ENCODE assay signal across 8 cellular contexts in the genomic region with DNA sequence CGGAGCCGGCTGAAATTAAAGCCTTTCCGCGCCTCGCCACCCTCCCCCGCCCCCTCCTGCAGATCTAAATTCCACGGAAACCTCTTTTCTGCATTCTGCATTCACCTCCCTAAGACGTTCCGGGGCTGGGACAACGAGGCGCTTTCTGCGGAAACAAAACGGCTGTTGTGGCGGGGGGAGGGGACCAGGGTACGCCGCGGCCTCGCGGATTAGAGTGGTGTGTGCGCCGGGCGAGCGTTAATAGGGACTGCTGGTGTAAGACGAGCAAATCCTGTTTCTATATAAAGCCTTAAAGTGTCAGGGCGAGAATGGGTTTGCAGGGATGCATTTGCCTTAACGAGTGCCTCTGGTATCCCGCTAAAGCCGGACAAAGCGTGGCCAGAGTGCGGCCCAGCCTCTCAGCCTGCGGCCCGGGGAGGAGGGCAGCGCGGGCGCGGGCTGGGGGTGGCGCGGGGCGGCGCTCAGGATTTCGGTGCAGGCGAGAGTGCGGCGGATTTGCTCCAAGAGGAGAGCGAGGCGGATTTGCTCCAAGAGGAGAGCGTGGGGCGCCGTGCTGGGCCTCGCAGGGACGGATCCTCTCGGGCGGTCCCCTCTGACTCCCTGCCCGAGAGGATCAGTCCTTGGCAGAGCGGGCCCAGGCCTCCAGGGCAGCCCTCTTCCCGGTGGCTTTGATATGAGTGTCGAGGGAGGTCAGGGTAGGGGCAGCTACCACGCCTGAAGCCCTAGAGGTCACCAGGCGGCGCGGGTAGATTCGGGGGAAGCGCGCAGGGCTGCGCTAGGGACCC. TPM values are rescaled to one million over a fixed set of nuclear protein-coding genes. Genes with fewer than 3 reads are reported as not detected.
DNase-seq lines count a peak whose midpoint lies in the region; ATAC-seq and TF ChIP-seq lines count a peak whose summit lies in the region.

No MANE protein-coding gene starts in this region.

- H3K9me3 Mint-ChIP-seq in activated naive CD8-positive, alpha-beta T cell treated with anti-CD3 and anti-CD28 coated beads for 36 hours, result no peaks in the 10 kb centered on the region
- H3K9me3 Mint-ChIP-seq in progenitor cell of endocrine pancreas (ENCODE audit: low read depth), result no peaks in the 10 kb centered on the region

- CTCF ChIA-PET in HCT116 (lab: Charles Lee), result interaction anchor here (1.4 to 1.6 kb wide), 2 partner anchors 35 to 72 kb away, joined by 3 to 5 read pairs; no protein-coding TSS in a partner anchor

- no peak overlapping the region for H2AFZ ChIP-seq in HCT116 (ENCODE audit: low read depth, low read length, poor library complexity, severe bottlenecking)

- peak overlapping the region; percentile 100 for H3K27ac ChIP-seq in 22Rv1
- H3K27ac ChIP-seq in HCT116 (ENCODE audit: low read depth, low read length), result peak overlapping the region; percentile 99
- H3K27ac ChIP-seq in left ventricle myocardium inferior (replicated peaks), result peak overlapping the region; percentile 100

- intact Hi-C loops in HCT116 (cut with micrococcal nuclease), result no loop called here
- intact Hi-C loops in left ventricle myocardium inferior (cut with micrococcal nuclease), result loop anchor here (10.0 kb wide), 1 partner anchor 106 kb away; a partner anchor contains a TSS

- no peak; the same call in 1 of the 2 replicates for ATAC-seq in HCT116
- ATAC-seq in HG03025 (IDR thresholded peaks at IDR 0.05; ENCODE audit: low FRiP score, unreplicated experiment), result no peak
- ATAC-seq in GM19463 (IDR thresholded peaks at IDR 0.05; ENCODE audit: unreplicated experiment), result no peak

- H3K27me3 Mint-ChIP-seq in activated naive CD8-positive, alpha-beta T cell treated with anti-CD3 and anti-CD28 coated beads for 36 hours, result peaks cover 84% of the 10 kb centered on the region
- H3K27me3 Mint-ChIP-seq in progenitor cell of endocrine pancreas, result peaks cover 6% of the 10 kb centered on the region

- H3K36me3 ChIP-seq in HCT116 (ENCODE audit: control insufficient read depth in 1 of 2, insufficient read depth in 2 of 2, low read length in 2 of 2) (no peaks in the 10 kb centered on the region; a peak in 1 of 4 replicates), left ventricle myocardium inferior (no peaks in the 10 kb centered on the region)

- H4K20me1 ChIP-seq in HCT116 (ENCODE audit: insufficient read depth), result no peaks in the 10 kb centered on the region

- H3K79me2 ChIP-seq in HCT116 (ENCODE audit: insufficient read depth, low read length), result peaks cover 89% of the 10 kb centered on the region

- H3K9ac ChIP-seq in HCT116 (ENCODE audit: low read length), result peak overlapping the region; percentile 95

- no peak for TF ChIP-seq RAD21 in HCT116 (IDR thresholded peaks at IDR 0.05; ENCODE audit: low read depth)

- H3K4me3 ChIP-seq in HCT116 (replicated peaks in 1 of 2; ENCODE audit: low read depth in 1 of 2, low read length in 2 of 2) (peak overlapping the region; percentile 82 to 83), left ventricle myocardium inferior (peak overlapping the region; percentile 96)

- peak overlapping the region; percentile 69 for H3K4me3 Mint-ChIP-seq in activated naive CD8-positive, alpha-beta T cell treated with anti-CD3 and anti-CD28 coated beads for 36 hours
- H3K4me3 Mint-ChIP-seq in progenitor cell of endocrine pancreas (ENCODE audit: low read depth), result peak overlapping the region; percentile 79

- POLR2A ChIA-PET in HCT116 (lab: Charles Lee), result no interaction called here

- no peaks in the 10 kb centered on the region for H3K36me3 Mint-ChIP-seq in activated naive CD8-positive, alpha-beta T cell treated with anti-CD3 and anti-CD28 coated beads for 36 hours
- peaks cover 4% of the 10 kb centered on the region for H3K36me3 Mint-ChIP-seq in progenitor cell of endocrine pancreas (ENCODE audit: insufficient read depth)

- H3K27ac Mint-ChIP-seq in activated naive CD8-positive, alpha-beta T cell treated with anti-CD3 and anti-CD28 coated beads for 36 hours, result no peak overlapping the region
- H3K27ac Mint-ChIP-seq in progenitor cell of endocrine pancreas, result peak overlapping the region; percentile 94

- no peaks in the 10 kb centered on the region for H3K9me2 ChIP-seq in HCT116 (ENCODE audit: insufficient read depth)

- no TSS peak for BruUV-seq in HCT116 (replicated peaks; lab: Mats Ljungman, UMichigan)

- TF ChIP-seq POLR2A in HCT116 (IDR thresholded peaks at IDR 0.05; ENCODE audit: borderline replicate concordance, extremely low read depth, insufficient read depth, insufficient read length), result no peak

- in situ Hi-C loops in GM13977 (cut with MboI; ENCODE audit: low pct_unique_long_range_greater_than_20kb, low sequenced_read_pairs, unreplicated experiment), result no loop called here

- H3K4me2 ChIP-seq in HCT116 (ENCODE audit: low read length), result peak overlapping the region; percentile 80

- peaks cover 13% of the 10 kb centered on the region for H3K4me1 Mint-ChIP-seq in activated naive CD8-positive, alpha-beta T cell treated with anti-CD3 and anti-CD28 coated beads for 36 hours
- H3K4me1 Mint-ChIP-seq in progenitor cell of endocrine pancreas (ENCODE audit: low read depth), result peaks cover 29% of the 10 kb centered on the region

- RAD21 ChIA-PET in HCT116 (lab: Charles Lee; ENCODE audit: low non-redundant PET in 1 of 2, low total read pairs in 2 of 2, uncharacterized antibody in 2 of 2, unreplicated experiment in 2 of 2), result interaction anchor here in 1 of 2 experiments (0.6 kb wide), 1 partner anchor 41 kb away, joined by 3 read pairs; no protein-coding TSS in a partner anchor

- no peak for TF ChIP-seq CTCF in 22Rv1 (IDR thresholded peaks at IDR 0.05)
- no peak for TF ChIP-seq CTCF in HCT116 (IDR thresholded peaks at IDR 0.05 in 2 of 3, conservative IDR thresholded peaks at IDR 0.05 in 1 of 3; ENCODE audit: borderline replicate concordance in 1 of 3, insufficient read depth in 1 of 3, low read depth in 2 of 3, low read length in 2 of 3)
- TF ChIP-seq CTCF in left ventricle myocardium inferior (IDR thresholded peaks at IDR 0.05; ENCODE audit: borderline replicate concordance), result no peak
- no peak for TF ChIP-seq CTCF in progenitor cell of endocrine pancreas (IDR thresholded peaks at IDR 0.05; ENCODE audit: unreplicated experiment)
- no peak for TF ChIP-seq CTCF in GM13977 (IDR thresholded peaks at IDR 0.05; ENCODE audit: extremely low read depth, insufficient read depth, missing control alignments)

- H3K9me3 ChIP-seq in HCT116 (ENCODE audit: control insufficient read depth in 1 of 2, insufficient read depth in 1 of 2, low read depth in 1 of 2, low read length in 2 of 2) (no peaks in the 10 kb centered on the region), left ventricle myocardium inferior (replicated peaks) (no peaks in the 10 kb centered on the region)

- H3K27me3 ChIP-seq in HCT116 (ENCODE audit: insufficient read depth, low read length) (no peaks in the 10 kb centered on the region), left ventricle myocardium inferior (ENCODE audit: low read depth) (no peaks in the 10 kb centered on the region)

- H3K4me1 ChIP-seq in HCT116 (ENCODE audit: control insufficient read depth in 1 of 2, insufficient read depth in 2 of 2, low read length in 2 of 2) (peaks cover 23 to 35% of the 10 kb centered on the region in 2 experiments), left ventricle myocardium inferior (peaks cover 91% of the 10 kb centered on the region)

- DNase-seq in HCT116 (ENCODE audit: low read depth, low spot score) (no peak), left ventricle myocardium inferior (peak; percentile 60), progenitor cell of endocrine pancreas (ENCODE audit: low spot score, unreplicated experiment) (no peak), GM13977 (ENCODE audit: low spot score) (no peak)
- no peak for DNase-seq in activated naive CD8-positive, alpha-beta T cell treated with anti-CD3 and anti-CD28 coated beads for 36 hours

TF ChIP-seq in HCT116, 20 proteins besides CTCF, POLR2A, EP300 and RAD21:
- TF ChIP-seq, protein P1, sequence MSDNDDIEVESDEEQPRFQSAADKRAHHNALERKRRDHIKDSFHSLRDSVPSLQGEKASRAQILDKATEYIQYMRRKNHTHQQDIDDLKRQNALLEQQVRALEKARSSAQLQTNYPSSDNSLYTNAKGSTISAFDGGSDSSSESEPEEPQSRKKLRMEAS (IDR thresholded peaks at IDR 0.05), result no peak

RNA-seq across cellular contexts. Expression of a gene that starts 5.1 kb away (rescaled TPM):
- total RNA-seq in HCT116 (2021; ENCODE audit: unreplicated experiment) (45.2 TPM), left ventricle myocardium inferior (7.3 TPM), progenitor cell of endocrine pancreas (36.9 and 40.5 TPM in 2 replicates)
- 16.1 and 18.2 TPM in 2 replicates for polyA plus RNA-seq in HCT116 (2012)
- under 1 TPM; 0.08 to 0.25 TPM for total RNA-seq in activated naive CD8-positive, alpha-beta T cell treated with anti-CD3 and anti-CD28 coated beads for 36 hours
